Comparison of ENCODE assay signal across 8 cellular contexts in genomic region chr17:32141690-32142037, GRCh38. TPM values are rescaled to one million over a fixed set of nuclear protein-coding genes. Genes with fewer than 3 reads are reported as not detected.
DNase-seq lines count a peak whose midpoint lies in the region; ATAC-seq and TF ChIP-seq lines count a peak whose summit lies in the region.

No MANE protein-coding gene starts in this region.

- H3K79me2 ChIP-seq in GM23338 (replicated peaks; ENCODE audit: insufficient read depth): peaks cover 30% of the 10 kb centered on the region

- TF ChIP-seq CTCF in GM23338 (conservative IDR thresholded peaks at IDR 0.05; ENCODE audit: low read depth in 2 of 2): no peak
- TF ChIP-seq CTCF in omental fat pad (IDR thresholded peaks at IDR 0.05): no peak

- H3K4me3 ChIP-seq in GM23338 (peak overlapping the region; percentile 93), skeletal muscle satellite cell (ENCODE audit: low read length) (peak overlapping the region; percentile 87)

- peak overlapping the region; percentile 21; the same call in 1 of the 2 replicates for H3K27ac ChIP-seq in GM23338 (ENCODE audit: low read depth)

- H3K27me3 Mint-ChIP-seq in GM23338 (ENCODE audit: insufficient read depth, low read depth, poor library complexity): peaks cover 13% of the 10 kb centered on the region
- H3K27me3 Mint-ChIP-seq in activated CD4-positive, alpha-beta memory T cell treated with anti-CD3 and anti-CD28 coated beads for 36 hours: no peaks in the 10 kb centered on the region

- H3K4me3 Mint-ChIP-seq in GM23338: peak overlapping the region; percentile 82
- peak overlapping the region; percentile 83 for H3K4me3 Mint-ChIP-seq in activated CD4-positive, alpha-beta memory T cell treated with anti-CD3 and anti-CD28 coated beads for 36 hours

- CTCF ChIA-PET in activated CD4-positive, alpha-beta memory T cell treated with anti-CD3 and anti-CD28 coated beads for 36 hours (lab: Charles Lee): interaction anchor here (0.6 to 8.1 kb wide), 8 partner anchors 9 to 239 kb away, joined by 3 to 77 read pairs (median 4); partner anchors contain the start of gene LRRC37B

- peak overlapping the region; percentile 86 for H2AFZ ChIP-seq in GM23338

- intact Hi-C loops in activated CD4-positive, alpha-beta memory T cell treated with anti-CD3 and anti-CD28 coated beads for 36 hours (cut with micrococcal nuclease): loop anchor here (10.0 kb wide), 1 partner anchor 83 kb away; no protein-coding TSS in a partner anchor
- intact Hi-C loops in left cardiac atrium (cut with DNase I): no loop called here

- peaks cover 22% of the 10 kb centered on the region for H3K4me1 ChIP-seq in GM23338 (ENCODE audit: insufficient read depth)
- H3K4me1 ChIP-seq in skeletal muscle satellite cell (ENCODE audit: control insufficient read depth, insufficient read depth, low read length): peaks cover 9% of the 10 kb centered on the region

- H3K4me1 Mint-ChIP-seq in GM23338: peaks cover 23% of the 10 kb centered on the region
- peaks cover 27% of the 10 kb centered on the region for H3K4me1 Mint-ChIP-seq in activated CD4-positive, alpha-beta memory T cell treated with anti-CD3 and anti-CD28 coated beads for 36 hours (ENCODE audit: low read depth)

- peak overlapping the region; percentile 86 for H3K9ac ChIP-seq in skeletal muscle satellite cell (ENCODE audit: low read depth, low read length)

- H3K36me3 Mint-ChIP-seq in GM23338 (ENCODE audit: low read depth): peaks cover 3% of the 10 kb centered on the region; the same call in 1 of the 3 replicates
- no peaks in the 10 kb centered on the region for H3K36me3 Mint-ChIP-seq in activated CD4-positive, alpha-beta memory T cell treated with anti-CD3 and anti-CD28 coated beads for 36 hours

- no peaks in the 10 kb centered on the region for H3K27me3 ChIP-seq in GM23338 (ENCODE audit: insufficient read depth)
- no peaks in the 10 kb centered on the region for H3K27me3 ChIP-seq in skeletal muscle satellite cell (ENCODE audit: control insufficient read depth, insufficient read depth, low read length)

- H3K36me3 ChIP-seq in GM23338 (ENCODE audit: insufficient read depth): no peaks in the 10 kb centered on the region
- no peaks in the 10 kb centered on the region for H3K36me3 ChIP-seq in skeletal muscle satellite cell (ENCODE audit: insufficient read depth, low read length)

- no peaks in the 10 kb centered on the region for H3K9me3 ChIP-seq in skeletal muscle satellite cell (replicated peaks; ENCODE audit: low read length)

- peaks cover 4% of the 10 kb centered on the region for H3F3A ChIP-seq in GM23338 (replicated peaks; ENCODE audit: low read depth)

- DNase-seq in GM23338 (ENCODE audit: low spot score) (no peak), left cardiac atrium (no peak), amygdala (lab: John Stamatoyannopoulos, UW) (no peak), omental fat pad (ENCODE audit: low spot score) (no peak), DMS53 (lab: John Stamatoyannopoulos, UW) (no peak)
- no peak for DNase-seq in activated CD4-positive, alpha-beta memory T cell treated with anti-CD3 and anti-CD28 coated beads for 36 hours

- H3K9me2 ChIP-seq in GM23338 (ENCODE audit: insufficient read depth): no peaks in the 10 kb centered on the region

- H3K27ac Mint-ChIP-seq in GM23338: peak overlapping the region; percentile 80; the same call in 1 of the 2 replicates
- peak overlapping the region; percentile 50 for H3K27ac Mint-ChIP-seq in activated CD4-positive, alpha-beta memory T cell treated with anti-CD3 and anti-CD28 coated beads for 36 hours

- ATAC-seq in GM23338 (no peak), left cardiac atrium (peak; percentile 1), GM21528 (IDR thresholded peaks at IDR 0.05; ENCODE audit: low FRiP score, unreplicated experiment) (no peak), omental fat pad (ENCODE audit: low FRiP score) (no peak)

- 0 out of 2 replicates have a peak, but pooled peaks cover 8% of the 10 kb centered on the region for H4K20me1 ChIP-seq in GM23338 (replicated peaks; ENCODE audit: insufficient read depth)

- H3K9me3 Mint-ChIP-seq in GM23338: no peaks in the 10 kb centered on the region
- H3K9me3 Mint-ChIP-seq in activated CD4-positive, alpha-beta memory T cell treated with anti-CD3 and anti-CD28 coated beads for 36 hours: no peaks in the 10 kb centered on the region

- POLR2A ChIA-PET in activated CD4-positive, alpha-beta memory T cell treated with anti-CD3 and anti-CD28 coated beads for 36 hours (lab: Charles Lee): interaction anchor here (2.0 kb wide), 1 partner anchor 134 kb away, joined by 7 read pairs; no protein-coding TSS in a partner anchor

- H3K4me2 ChIP-seq in GM23338 (peak overlapping the region; percentile 87), skeletal muscle satellite cell (ENCODE audit: low read length) (peak overlapping the region; percentile 94)

TF ChIP-seq in GM23338, 12 proteins besides CTCF, POLR2A, EP300 and RAD21 (continues in another document):
- TF ChIP-seq ZNF462 (CRISPR knock-in tag; IDR thresholded peaks at IDR 0.05): no peak
- TF ChIP-seq ZNF114 (CRISPR knock-in tag; IDR thresholded peaks at IDR 0.05): no peak
- TF ChIP-seq JUNB (IDR thresholded peaks at IDR 0.05; ENCODE audit: unreplicated experiment): no peak
- TF ChIP-seq ETS1 (IDR thresholded peaks at IDR 0.05): no peak
- TF ChIP-seq EZH2 (IDR thresholded peaks at IDR 0.05; ENCODE audit: low read depth, unreplicated experiment): no peak

RNA-seq across cellular contexts. Expression of gene RHOT1, which starts 0.6 kb away (rescaled TPM):
- total RNA-seq in GM23338 (2014; rRNA removed; shearing (Covaris generic)): 51.4 and 53.5 TPM in 2 replicates
- polyA plus RNA-seq in GM23338 (2016; fragmentation: Nextera tagmentation; extraction: Ambion mirVana): 38.8 and 40.8 TPM in 2 replicates
- total RNA-seq in activated CD4-positive, alpha-beta memory T cell treated with anti-CD3 and anti-CD28 coated beads for 36 hours: 10 to 100 TPM; 22.9 to 24.4 TPM
- total RNA-seq in left cardiac atrium: 10 to 100 TPM; 47.2 to 48.9 TPM
- total RNA-seq in skeletal muscle satellite cell (2012; rRNA removed): 23.8 and 32.3 TPM in 2 replicates
- total RNA-seq in omental fat pad: 10 to 100 TPM; 32.1 to 55.7 (median 42.6) TPM

Comparison
In these comparisons a context has a peak if more than half of its experiments do, and no peak if none do; other contexts are left out.
1. ATAC-seq: peak in left cardiac atrium (2 of 2); none in GM23338 (single experiment), GM21528 (single experiment) and omental fat pad (single experiment).